11 cellular contexts compared by ENCODE assay signal in genomic region chr11:12725047-12725862, GRCh38. TPM values are rescaled to one million over a fixed set of nuclear protein-coding genes. Genes with fewer than 3 reads are reported as not detected.
A peak's percentile ranks its signal among the peaks of the same experiment; 100 is the strongest.
DNase-seq lines count a peak whose midpoint lies in the region; ATAC-seq, FAIRE-seq and TF ChIP-seq lines count a peak whose summit lies in the region.
"Had no signal": no experiment of that assay in that cellular context is flagged by ENCODE, and none has a peak within 500 bp of the region (broad histone marks: within the 10 kb centered on the region; RNA-seq: fewer than 3 reads in every experiment).

No MANE protein-coding gene starts in this region.

- H2AFZ ChIP-seq in HCT116 (ENCODE audit: low read depth, low read length, poor library complexity, severe bottlenecking): no peak overlapping the region

- H3K9ac ChIP-seq in HCT116 (ENCODE audit: low read length) (peak overlapping the region; percentile 72), kidney (ENCODE audit: low read length in 2 of 2) (peak overlapping the region in 1 of 2 donors; percentile 8), skeletal muscle satellite cell (ENCODE audit: low read depth, low read length) (peak overlapping the region; percentile 24)

- peaks cover 57% of the 10 kb centered on the region for H3K27me3 Mint-ChIP-seq in activated T-helper 2 cell treated with anti-CD3 and anti-CD28 coated beads, Interferon-gamma antibody, Interleukin-2, Interleukin-4, amounts not matched to agents 10 μg/mL and 5 μg/mL and 100 μg/mL, durations not matched to agents 14 hours and 24 hours and 36 hours (ENCODE audit: low read depth)

- no peak for ATAC-seq in HCT116
- no peak for ATAC-seq in HG02973 (IDR thresholded peaks at IDR 0.05; ENCODE audit: unreplicated experiment)
- no peak for ATAC-seq in HG03039 (IDR thresholded peaks at IDR 0.05; ENCODE audit: unreplicated experiment)

- no peak for FAIRE-seq in kidney (lab: Jason Lieb, UNC)
- FAIRE-seq: TTC549, urothelium cell line had no signal

- intact Hi-C loops in HCT116 (cut with micrococcal nuclease) (loop anchor here (5.0 kb wide), 1 partner anchor 33 kb away; no protein-coding TSS in a partner anchor), kidney (cut with DNase I) (no loop called here)
- intact Hi-C loops in activated T-helper 2 cell treated with anti-CD3 and anti-CD28 coated beads, Interferon-gamma antibody, Interleukin-2, Interleukin-4, amounts not matched to agents 10 μg/mL and 5 μg/mL and 100 μg/mL, durations not matched to agents 14 hours and 24 hours and 36 hours (cut with micrococcal nuclease): no loop called here

- H3K36me3 Mint-ChIP-seq in activated T-helper 2 cell treated with anti-CD3 and anti-CD28 coated beads, Interferon-gamma antibody, Interleukin-2, Interleukin-4, amounts not matched to agents 10 μg/mL and 5 μg/mL and 100 μg/mL, durations not matched to agents 14 hours and 24 hours and 36 hours (ENCODE audit: low read depth): no peaks in the 10 kb centered on the region

- CTCF ChIA-PET in HCT116 (lab: Charles Lee): no interaction called here

- H3K79me2 ChIP-seq in HCT116 (ENCODE audit: insufficient read depth, low read length): peaks cover 86% of the 10 kb centered on the region

- RAD21 ChIA-PET in HCT116 (lab: Charles Lee; ENCODE audit: low non-redundant PET in 1 of 2, low total read pairs in 2 of 2, uncharacterized antibody in 2 of 2, unreplicated experiment in 2 of 2): no interaction called here

- TF ChIP-seq POLR2A in HCT116 (IDR thresholded peaks at IDR 0.05; ENCODE audit: borderline replicate concordance, extremely low read depth, insufficient read depth, insufficient read length): no peak

- H3K27ac ChIP-seq in HCT116 (ENCODE audit: low read depth, low read length): peak overlapping the region; percentile 83
- peak overlapping the region; percentile 74 to 84 for H3K27ac ChIP-seq in kidney (ENCODE audit: low read depth in 2 of 2, low read length in 2 of 2)

- peaks cover 91 to 100% of the 10 kb centered on the region in 2 experiments for H3K4me1 ChIP-seq in HCT116 (ENCODE audit: control insufficient read depth in 1 of 2, insufficient read depth in 2 of 2, low read length in 2 of 2)
- H3K4me1 ChIP-seq in kidney (ENCODE audit: control insufficient read depth in 1 of 2, insufficient read depth in 1 of 2, low read depth in 1 of 2, low read length in 2 of 2): peaks cover 33 to 47% of the 10 kb centered on the region in 2 donors
- H3K4me1 ChIP-seq in skeletal muscle satellite cell (ENCODE audit: control insufficient read depth, insufficient read depth, low read length): peaks cover 72% of the 10 kb centered on the region

- POLR2A ChIA-PET in HCT116 (lab: Charles Lee): interaction anchor here (1.2 kb wide), 1 partner anchor 33 kb away, joined by 4 read pairs; no protein-coding TSS in a partner anchor

- H3K4me3 Mint-ChIP-seq in activated T-helper 2 cell treated with anti-CD3 and anti-CD28 coated beads, Interferon-gamma antibody, Interleukin-2, Interleukin-4, amounts not matched to agents 10 μg/mL and 5 μg/mL and 100 μg/mL, durations not matched to agents 14 hours and 24 hours and 36 hours (ENCODE audit: low read depth): no peak overlapping the region

- H3K9me2 ChIP-seq in HCT116 (ENCODE audit: insufficient read depth): no peaks in the 10 kb centered on the region

- H3K4me3 ChIP-seq in HCT116 (replicated peaks in 1 of 2; ENCODE audit: low read depth in 1 of 2, low read length in 2 of 2) (peak overlapping the region; percentile 9 to 50; a peak in 3 of 4 replicates), astrocyte of the spinal cord (ENCODE audit: low read depth, low read length) (no peak overlapping the region), kidney (ENCODE audit: low read length in 2 of 2) (no peak overlapping the region), skeletal muscle satellite cell (ENCODE audit: low read length) (no peak overlapping the region)

- H3K27ac Mint-ChIP-seq in activated T-helper 2 cell treated with anti-CD3 and anti-CD28 coated beads, Interferon-gamma antibody, Interleukin-2, Interleukin-4, amounts not matched to agents 10 μg/mL and 5 μg/mL and 100 μg/mL, durations not matched to agents 14 hours and 24 hours and 36 hours: no peak overlapping the region

- H3K27me3 ChIP-seq in HCT116 (ENCODE audit: insufficient read depth, low read length) (no peaks in the 10 kb centered on the region), skeletal muscle satellite cell (ENCODE audit: control insufficient read depth, insufficient read depth, low read length) (no peaks in the 10 kb centered on the region)

- peak overlapping the region; percentile 88 for H3K4me2 ChIP-seq in HCT116 (ENCODE audit: low read length)
- peak overlapping the region; percentile 58 for H3K4me2 ChIP-seq in skeletal muscle satellite cell (ENCODE audit: low read length)

- TF ChIP-seq RAD21 in HCT116 (IDR thresholded peaks at IDR 0.05; ENCODE audit: low read depth): no peak

- in situ Hi-C loops in astrocyte of the spinal cord (cut with HindIII; ENCODE audit: low sequenced_read_pairs): no loop called here

- peaks cover 1% of the 10 kb centered on the region for H3K4me1 Mint-ChIP-seq in activated T-helper 2 cell treated with anti-CD3 and anti-CD28 coated beads, Interferon-gamma antibody, Interleukin-2, Interleukin-4, amounts not matched to agents 10 μg/mL and 5 μg/mL and 100 μg/mL, durations not matched to agents 14 hours and 24 hours and 36 hours (ENCODE audit: low read depth)

- H3K36me3 ChIP-seq in HCT116 (ENCODE audit: control insufficient read depth in 1 of 2, insufficient read depth in 2 of 2, low read length in 2 of 2) (no peaks in the 10 kb centered on the region), kidney (ENCODE audit: control insufficient read depth in 1 of 2, insufficient read depth in 2 of 2, low read length in 2 of 2) (no peaks in the 10 kb centered on the region), skeletal muscle satellite cell (ENCODE audit: insufficient read depth, low read length) (peaks cover 3% of the 10 kb centered on the region)

- no peaks in the 10 kb centered on the region for H3K9me3 Mint-ChIP-seq in activated T-helper 2 cell treated with anti-CD3 and anti-CD28 coated beads, Interferon-gamma antibody, Interleukin-2, Interleukin-4, amounts not matched to agents 10 μg/mL and 5 μg/mL and 100 μg/mL, durations not matched to agents 14 hours and 24 hours and 36 hours

- H3K9me3 ChIP-seq in HCT116 (ENCODE audit: control insufficient read depth in 1 of 2, insufficient read depth in 1 of 2, low read depth in 1 of 2, low read length in 2 of 2) (no peaks in the 10 kb centered on the region), kidney (ENCODE audit: control insufficient read depth in 1 of 2, low read length in 2 of 2) (no peaks in the 10 kb centered on the region), skeletal muscle satellite cell (replicated peaks; ENCODE audit: low read length) (no peaks in the 10 kb centered on the region)

- H4K20me1 ChIP-seq in HCT116 (ENCODE audit: insufficient read depth): no peaks in the 10 kb centered on the region

- DNase-seq in HCT116 (ENCODE audit: low read depth, low spot score): no peak
- peak; percentile 45 for DNase-seq in astrocyte of the spinal cord (ENCODE audit: low read depth, low spot score)
- DNase-seq in kidney: no peak
- no peak for DNase-seq in activated gamma-delta T cell treated with Interleukin-2 at 50 U/mL for 16 hours
- no peak for DNase-seq in activated T-helper 2 cell treated with anti-CD3 and anti-CD28 coated beads, Interferon-gamma antibody, Interleukin-2, Interleukin-4, amounts not matched to agents 10 μg/mL and 5 μg/mL and 100 μg/mL, durations not matched to agents 14 hours and 24 hours and 36 hours (ENCODE audit: low spot score)
- DNase-seq: cerebellar nuclear complex had no signal

- TF ChIP-seq CTCF in HCT116 (IDR thresholded peaks at IDR 0.05 in 2 of 3, conservative IDR thresholded peaks at IDR 0.05 in 1 of 3; ENCODE audit: borderline replicate concordance in 1 of 3, insufficient read depth in 1 of 3, low read depth in 2 of 3, low read length in 2 of 3) (no peak), astrocyte of the spinal cord (IDR thresholded peaks at IDR 0.05; ENCODE audit: low read depth, low read length) (no peak), kidney (IDR thresholded peaks at IDR 0.05; ENCODE audit: borderline replicate concordance, extremely low read depth, insufficient read depth) (no peak)

- TSS peak; percentile 74 for BruUV-seq in HCT116 (replicated peaks; lab: Mats Ljungman, UMichigan)

TF ChIP-seq in HCT116, 20 proteins besides CTCF, POLR2A, EP300 and RAD21:
- TF ChIP-seq EGR1 (IDR thresholded peaks at IDR 0.05; ENCODE audit: low read depth) (no peak), SRF (IDR thresholded peaks at IDR 0.05; ENCODE audit: low read depth) (no peak), ZFX (IDR thresholded peaks at IDR 0.05) (no peak), JUND (IDR thresholded peaks at IDR 0.05) (no peak), SP1 (IDR thresholded peaks at IDR 0.05; ENCODE audit: low read depth) (no peak), CBX3 (IDR thresholded peaks at IDR 0.05; ENCODE audit: low read depth) (0 out of 2 replicates have a peak, but pooled peaks have one; percentile 8)

RNA-seq across cellular contexts. Expression of gene TEAD1, which starts 51.0 kb away (rescaled TPM):
- total RNA-seq in HCT116 (2021; ENCODE audit: unreplicated experiment) (103 TPM), kidney (77.2 TPM)
- polyA plus RNA-seq in HCT116 (2012): 17.9 and 25.2 TPM in 2 replicates
- polyA plus RNA-seq in kidney (ENCODE audit: insufficient read depth, low read depth, low replicate concordance): 7.6 TPM
- 67.2 and 70.3 TPM in 2 replicates for total RNA-seq in skeletal muscle satellite cell (2012; rRNA removed)
- 1.0 and 1.3 TPM in 2 replicates for total RNA-seq in activated T-helper 2 cell treated with anti-CD3 and anti-CD28 coated beads, Interferon-gamma antibody, Interleukin-2, Interleukin-4, amounts not matched to agents 10 μg/mL and 5 μg/mL and 100 μg/mL, durations not matched to agents 14 hours and 24 hours and 36 hours

Comparison
In these comparisons a context has a peak if more than half of its experiments do, and no peak if none do; other contexts are left out.
1. H3K4me3 ChIP-seq: peak in HCT116 (2 of 2); none in astrocyte of the spinal cord (single experiment), kidney (0 of 2) and skeletal muscle satellite cell (single experiment).
2. RNA of gene TEAD1, which starts 51.0 kb away (total RNA-seq): 103 TPM in HCT116 (single experiment) and 77.2 TPM in kidney (single experiment); 1.0 to 1.3 TPM in activated T-helper 2 cell treated with anti-CD3 and anti-CD28 coated beads, Interferon-gamma antibody, Interleukin-2, Interleukin-4, amounts not matched to agents 10 μg/mL and 5 μg/mL and 100 μg/mL, durations not matched to agents 14 hours and 24 hours and 36 hours; every median in the first group is over 10 times any median in the second.